ENCODE assay signal across 13 cellular contexts in genomic region chr21:46423546-46424061, GRCh38. TPM values are rescaled to one million over a fixed set of nuclear protein-coding genes. Genes with fewer than 3 reads are reported as not detected.
DNase-seq lines count a peak whose midpoint lies in the region; ATAC-seq and TF ChIP-seq lines count a peak whose summit lies in the region.
"Had no signal": no experiment of that assay in that cellular context is flagged by ENCODE, and none has a peak within 500 bp of the region (broad histone marks: within the 10 kb centered on the region; RNA-seq: fewer than 3 reads in every experiment).

No MANE protein-coding gene starts in this region.

- H3K27me3 Mint-ChIP-seq in activated T-cell treated with anti-CD3 and anti-CD28 coated beads, Interleukin-2, amount 50 U/mL, for 24 hours = no peaks in the 10 kb centered on the region
- H3K27me3 Mint-ChIP-seq in activated naive CD8-positive, alpha-beta T cell treated with anti-CD3 and anti-CD28 coated beads, Interleukin-2, amount 10 ng/mL, durations not matched to agents 7 days and 5 days = no peaks in the 10 kb centered on the region
- H3K27me3 Mint-ChIP-seq: IgD-negative memory B cell had no signal

- peak overlapping the region; percentile 88 for H3K27ac Mint-ChIP-seq in activated T-cell treated with anti-CD3 and anti-CD28 coated beads, Interleukin-2, amount 50 U/mL, for 24 hours
- peak overlapping the region; percentile 97 for H3K27ac Mint-ChIP-seq in activated naive CD8-positive, alpha-beta T cell treated with anti-CD3 and anti-CD28 coated beads, Interleukin-2, amount 10 ng/mL, durations not matched to agents 7 days and 5 days
- H3K27ac Mint-ChIP-seq: IgD-negative memory B cell had no signal

- peaks cover 18% of the 10 kb centered on the region for H3K4me1 ChIP-seq in Loucy (ENCODE audit: insufficient read depth, low read length, poor library complexity, severe bottlenecking)
- no peaks in the 10 kb centered on the region for H3K4me1 ChIP-seq in osteoblast (ENCODE audit: insufficient read depth, low read length)

- H3K4me2 ChIP-seq in Loucy (ENCODE audit: low read depth, low read length, poor library complexity, severe bottlenecking) = peak overlapping the region; percentile 61
- H3K4me2 ChIP-seq in osteoblast (ENCODE audit: insufficient read depth, low read length) = no peak overlapping the region

- H3K4me3 Mint-ChIP-seq in activated T-cell treated with anti-CD3 and anti-CD28 coated beads, Interleukin-2, amount 50 U/mL, for 24 hours = no peak overlapping the region
- peak overlapping the region; percentile 83 for H3K4me3 Mint-ChIP-seq in activated naive CD8-positive, alpha-beta T cell treated with anti-CD3 and anti-CD28 coated beads, Interleukin-2, amount 10 ng/mL, durations not matched to agents 7 days and 5 days
- H3K4me3 Mint-ChIP-seq: IgD-negative memory B cell had no signal

- no peak for ATAC-seq in activated naive CD8-positive, alpha-beta T cell treated with anti-CD3 and anti-CD28 coated beads, Interleukin-2, amount 10 ng/mL, durations not matched to agents 7 days and 5 days (ENCODE audit: low read depth)

- H3K9ac ChIP-seq in Loucy (ENCODE audit: low read depth, low read length, poor library complexity, severe bottlenecking) = peak overlapping the region; percentile 67

- H3K79me2 ChIP-seq in Loucy (ENCODE audit: insufficient read depth, low read length) (no peaks in the 10 kb centered on the region), osteoblast (ENCODE audit: insufficient read depth, low read length) (no peaks in the 10 kb centered on the region)

- POLR2A ChIA-PET in activated naive CD8-positive, alpha-beta T cell treated with anti-CD3 and anti-CD28 coated beads, Interleukin-2, amount 10 ng/mL, durations not matched to agents 7 days and 5 days (lab: Charles Lee) = interaction anchor here (0.8 to 4.2 kb wide), 13 partner anchors 9 to 281 kb away, joined by 3 to 32 read pairs (median 8); partner anchors contain the start of genes C21orf58, DIP2A, PCNT and PRMT2

- peak overlapping the region; percentile 53 for H3K4me3 ChIP-seq in Loucy (ENCODE audit: low read length, poor library complexity, severe bottlenecking)
- H3K4me3 ChIP-seq in osteoblast (ENCODE audit: insufficient read depth, low read length) = no peak overlapping the region

- H2AFZ ChIP-seq in Loucy (ENCODE audit: low read length) = no peak overlapping the region
- H2AFZ ChIP-seq in osteoblast (ENCODE audit: low read length) = no peak overlapping the region

- peaks cover 75% of the 10 kb centered on the region for H3K36me3 Mint-ChIP-seq in activated T-cell treated with anti-CD3 and anti-CD28 coated beads, Interleukin-2, amount 50 U/mL, for 24 hours (ENCODE audit: low read depth)
- H3K36me3 Mint-ChIP-seq in activated naive CD8-positive, alpha-beta T cell treated with anti-CD3 and anti-CD28 coated beads, Interleukin-2, amount 10 ng/mL, durations not matched to agents 7 days and 5 days = peaks cover 13% of the 10 kb centered on the region

- no peaks in the 10 kb centered on the region for H3K27me3 ChIP-seq in Loucy (ENCODE audit: insufficient read depth, low read length, poor library complexity, severe bottlenecking)
- H3K27me3 ChIP-seq in osteoblast (ENCODE audit: insufficient read depth, low read length) = no peaks in the 10 kb centered on the region

- no peak overlapping the region for H3K27ac ChIP-seq in osteoblast (ENCODE audit: low read depth, low read length)

- no peak for DNase-seq in activated T-cell treated with anti-CD3 and anti-CD28 coated beads, Interleukin-2, amount 50 U/mL, for 24 hours
- no peak for DNase-seq in activated T-cell treated with anti-CD3 and anti-CD28 coated beads for 4 hours
- no peak for DNase-seq in activated naive CD8-positive, alpha-beta T cell treated with anti-CD3 and anti-CD28 coated beads, Interleukin-2, amount 10 ng/mL, durations not matched to agents 7 days and 5 days
- peak; percentile 48 for DNase-seq in osteoblast (ENCODE audit: insufficient read length, low spot score, missing footprints)
- DNase-seq in NCI-H128 (lab: John Stamatoyannopoulos, UW; ENCODE audit: unreplicated experiment) = no peak
- no peak for DNase-seq in OCI-M2 (lab: John Stamatoyannopoulos, UW; ENCODE audit: unreplicated experiment)
- DNase-seq in iPS-NIHi7 (ENCODE audit: extremely low spot score) = no peak
- DNase-seq: DMS79 treated with DMSO at 0.1 percent for 48 hours; NCI-H1436 treated with DMSO at 0.1 percent for 48 hours; NCI-H524; stimulated activated CD4-positive, alpha-beta T cell treated with anti-CD3 and anti-CD28 coated beads, Interleukin-1b, Interleukin-23, amount 100 ng/mL, for 48 hours had no signal

- H3K36me3 ChIP-seq in Loucy (ENCODE audit: insufficient read depth, low read length) (peaks cover 52% of the 10 kb centered on the region; the same call in 1 of the 2 replicates), osteoblast (ENCODE audit: insufficient read depth, low read length) (peaks cover 17% of the 10 kb centered on the region)

- no peak for TF ChIP-seq CTCF in Loucy (conservative IDR thresholded peaks at IDR 0.05; ENCODE audit: low read length)
- TF ChIP-seq CTCF in osteoblast (IDR thresholded peaks at IDR 0.05; ENCODE audit: extremely low read depth, low read depth, low read length) = no peak

- H3F3A ChIP-seq in Loucy (ENCODE audit: low read depth) = peaks cover 7% of the 10 kb centered on the region; the same call in 1 of the 2 replicates

- H3K4me1 Mint-ChIP-seq in activated T-cell treated with anti-CD3 and anti-CD28 coated beads, Interleukin-2, amount 50 U/mL, for 24 hours (ENCODE audit: low read depth) = peaks cover 25% of the 10 kb centered on the region
- H3K4me1 Mint-ChIP-seq in activated naive CD8-positive, alpha-beta T cell treated with anti-CD3 and anti-CD28 coated beads, Interleukin-2, amount 10 ng/mL, durations not matched to agents 7 days and 5 days = peaks cover 21% of the 10 kb centered on the region
- H3K4me1 Mint-ChIP-seq: IgD-negative memory B cell had no signal

- H4K20me1 ChIP-seq in Loucy (ENCODE audit: insufficient read depth, low read length, poor library complexity, severe bottlenecking) (no peaks in the 10 kb centered on the region), osteoblast (ENCODE audit: insufficient read depth, low read length) (no peaks in the 10 kb centered on the region)

- H3K9me3 ChIP-seq in Loucy (ENCODE audit: insufficient read depth, low read depth, low read length) (no peaks in the 10 kb centered on the region), osteoblast (ENCODE audit: low read depth, low read length) (no peaks in the 10 kb centered on the region)

- H3K9me3 Mint-ChIP-seq in activated T-cell treated with anti-CD3 and anti-CD28 coated beads, Interleukin-2, amount 50 U/mL, for 24 hours = no peaks in the 10 kb centered on the region
- no peaks in the 10 kb centered on the region for H3K9me3 Mint-ChIP-seq in activated naive CD8-positive, alpha-beta T cell treated with anti-CD3 and anti-CD28 coated beads, Interleukin-2, amount 10 ng/mL, durations not matched to agents 7 days and 5 days
- H3K9me3 Mint-ChIP-seq: IgD-negative memory B cell had no signal

- no peaks in the 10 kb centered on the region for H3K9me2 ChIP-seq in Loucy (replicated peaks; ENCODE audit: low read depth, low read length)

RNA-seq across cellular contexts. Expression of gene DIP2A, which starts 35.1 kb away (rescaled TPM):
- 10 to 100 TPM; 78.7 to 78.8 TPM for total RNA-seq in activated naive CD8-positive, alpha-beta T cell treated with anti-CD3 and anti-CD28 coated beads, Interleukin-2, amount 10 ng/mL, durations not matched to agents 7 days and 5 days
- total RNA-seq in osteoblast = 22.8 and 27.4 TPM in 2 replicates
